In the genomic region with DNA sequence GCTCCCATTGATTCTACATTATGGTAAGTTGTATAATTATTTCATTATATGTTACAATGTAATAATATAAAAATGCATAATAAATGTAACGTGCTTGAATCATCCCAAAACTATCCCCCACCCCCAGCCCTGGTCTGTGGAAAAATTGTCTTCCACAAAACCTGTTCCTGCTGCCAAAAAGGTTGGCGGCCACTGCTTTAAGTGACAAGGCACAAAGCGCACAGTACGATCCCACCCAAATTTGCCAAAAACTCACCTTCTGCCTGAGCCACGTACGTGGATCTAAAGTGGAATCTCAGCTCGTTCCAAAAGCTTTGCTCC, we compare ENCODE assay signal across 22 cellular contexts. TPM values are rescaled to one million over a fixed set of nuclear protein-coding genes. Genes with fewer than 3 reads are reported as not detected.
DNase-seq lines count a peak whose midpoint lies in the region; ATAC-seq, FAIRE-seq and TF ChIP-seq lines count a peak whose summit lies in the region.
"Had no signal": no experiment of that assay in that cellular context is flagged by ENCODE, and none has a peak within 500 bp of the region (broad histone marks: within the 10 kb centered on the region; RNA-seq: fewer than 3 reads in every experiment).

No MANE protein-coding gene starts in this region.

- TF ChIP-seq CTCF in C4-2B (conservative IDR thresholded peaks at IDR 0.05): no peak
- TF ChIP-seq CTCF in RWPE1 (conservative IDR thresholded peaks at IDR 0.05; ENCODE audit: low read depth): no peak
- TF ChIP-seq CTCF in left lung (IDR thresholded peaks at IDR 0.05): no peak

- WGBS in small intestine, 3 donors: 70 to 78% (median 71%) methylated on average over 7 of the region's 7 CpGs

- H3K27ac ChIP-seq in C4-2B (peak overlapping the region; percentile 92), RWPE1 (peak overlapping the region; percentile 41), left lung (peak overlapping the region; percentile 66 to 68), small intestine (ENCODE audit: low read depth in 1 of 2, low read length in 1 of 2) (peak overlapping the region; percentile 65 to 86)
- H3K27ac ChIP-seq: brain microvascular endothelial cell, KMS-11 had no signal

- CTCF ChIA-PET in RWPE1 (lab: Yijun Ruan, JAX): interaction anchor here (0.6 to 1.5 kb wide), 2 partner anchors 13 to 137 kb away, joined by 3 read pairs; no protein-coding TSS in a partner anchor

- ATAC-seq in left lung (no peak), GM18498 (IDR thresholded peaks at IDR 0.05; ENCODE audit: unreplicated experiment) (no peak)
- ATAC-seq: activated CD8-positive, alpha-beta T cell treated with anti-CD3 and anti-CD28 coated beads for 36 hours; activated naive CD4-positive, alpha-beta T cell treated with anti-CD3 and anti-CD28 coated beads, Interleukin-2, amount 50 U/mL, for 72 hours; CD8-positive, alpha-beta T cell; T-helper 17 cell had no signal

- H3K4me3 ChIP-seq in left lung (no peak overlapping the region), small intestine (ENCODE audit: low read depth in 1 of 2, low read length in 2 of 2) (no peak overlapping the region)

- H3K9me3 ChIP-seq in left lung: no peaks in the 10 kb centered on the region
- no peaks in the 10 kb centered on the region for H3K9me3 ChIP-seq in small intestine (ENCODE audit: control insufficient read depth, low read depth)

- intact Hi-C loops in left lung (cut with DNase I): loop anchor here in 1 of 2 donors (5.0 kb wide), 1 partner anchor 46 kb away; the partner anchor contains the start of gene ACE

- no peaks in the 10 kb centered on the region for H3K27me3 ChIP-seq in left lung
- H3K27me3 ChIP-seq in small intestine (ENCODE audit: control insufficient read depth in 2 of 2, insufficient read depth in 2 of 2, low read length in 2 of 2): no peaks in the 10 kb centered on the region
- H3K27me3 ChIP-seq: brain microvascular endothelial cell had no signal

- POLR2A ChIA-PET in RWPE1 (lab: Yijun Ruan, JAX; ENCODE audit: low non-redundant PET): interaction anchor here (0.6 kb wide), 1 partner anchor 389 kb away, joined by 3 read pairs; no protein-coding TSS in a partner anchor

- no peak for DNase-seq in RWPE1 (ENCODE audit: low spot score)
- DNase-seq in left lung: no peak
- no peak for DNase-seq in small intestine
- DNase-seq in GF-D8 (lab: John Stamatoyannopoulos, UW): no peak
- DNase-seq in GOT3 (lab: John Stamatoyannopoulos, UW): no peak
- DNase-seq in SW480 (ENCODE audit: low spot score): no peak
- DNase-seq: activated CD8-positive, alpha-beta T cell treated with anti-CD3 and anti-CD28 coated beads for 36 hours; brain microvascular endothelial cell; CD8-positive, alpha-beta T cell; cortex of kidney; hippocampal formation; naive B cell; NCI-H2029; NCI-H510A; SHP77; stimulated activated CD4-positive, alpha-beta T cell treated with anti-CD3 and anti-CD28 coated beads, Interleukin-4, amount 100 ng/mL, for 24 hours; T-helper 17 cell had no signal

- no peak for FAIRE-seq in small intestine (lab: Jason Lieb, UNC)
- FAIRE-seq: islet of Langerhans had no signal

- H3K36me3 ChIP-seq in left lung (peaks cover 0 to 19% of the 10 kb centered on the region in 2 donors), small intestine (ENCODE audit: control insufficient read depth in 2 of 2, insufficient read depth in 2 of 2, low read length in 2 of 2) (peaks cover 0 to 2% of the 10 kb centered on the region in 2 donors)
- H3K36me3 ChIP-seq: brain microvascular endothelial cell had no signal

- H3K4me1 ChIP-seq in left lung (peaks cover 37 to 72% of the 10 kb centered on the region in 2 donors), small intestine (ENCODE audit: control insufficient read depth in 2 of 2, insufficient read depth in 1 of 2, low read depth in 1 of 2, low read length in 1 of 2) (peaks cover 5 to 7% of the 10 kb centered on the region in 2 donors)

RNA-seq across cellular contexts. Expression of gene CYB561, which starts 14.5 kb away (rescaled TPM):
- 10 to 100 TPM; 70.7 to 76.4 TPM for total RNA-seq in left lung
- polyA plus RNA-seq in small intestine: 10 to 100 TPM; 18.4 to 60.2 (median 31.8) TPM

RNA-seq across cellular contexts. Expression of gene ACE, which starts 45.3 kb away (rescaled TPM):
- total RNA-seq in left lung: 10 to 100 TPM; 51.2 to 68.9 TPM
- polyA plus RNA-seq in small intestine: 100 to 1,000 TPM in 2 of 3 donors, 10 to 100 TPM in 1; 49.6 to 216 (median 128) TPM

Comparison
In these comparisons a context has a peak if more than half of its experiments do, and no peak if none do; other contexts are left out.
1. H3K27ac ChIP-seq: peak in every context shown above with its lines; median percentile 92 in C4-2B; 76 in small intestine; 67 in left lung; 41 in RWPE1.